In genomic region chr9:89113851-89114250, GRCh38 we compare ENCODE assay signal across 36 cellular contexts.
"Had no signal": no experiment of that assay in that cellular context is flagged by ENCODE, and none has a peak within 500 bp of the region (broad histone marks: within the 10 kb centered on the region; RNA-seq: fewer than 3 reads in every experiment).

No MANE protein-coding gene starts in this region.

- H3K36me3 ChIP-seq: MG63 had no signal

- H3K27me3 ChIP-seq: MG63 had no signal

- H3K9me3 ChIP-seq: MG63 had no signal

- H3K4me3 ChIP-seq: MG63 had no signal

- DNase-seq: Karpas-422, Kasumi-1, MG63, MM.1S, MV-4-11, NCI-H1048, NCI-H1092, NCI-H1092 treated with DMSO at 0.1 percent for 48 hours, NCI-H1105, NCI-H1105 treated with DMSO at 0.1 percent for 48 hours, NCI-H1417, NCI-H1417 treated with DMSO at 0.1 percent for 48 hours, NCI-H1436, NCI-H1436 treated with DMSO at 0.1 percent for 48 hours, NCI-H146, NCI-H1694, NCI-H1694 treated with DMSO at 0.1 percent for 48 hours, NCI-H187, NCI-H187 treated with DMSO at 0.1 percent for 48 hours, NCI-H1930, NCI-H2029, NCI-H2029 treated with DMSO at 0.1 percent for 48 hours, NCI-H2081, NCI-H2081 treated with DMSO at 0.1 percent for 48 hours, NCI-H2107, NCI-H2171, NCI-H2171 treated with DMSO at 0.1 percent for 48 hours, NCI-H2227 treated with DMSO at 0.1 percent for 48 hours, NCI-H226, NCI-H345, NCI-H446, NCI-H446 treated with DMSO at 0.1 percent for 48 hours, NCI-H510A, NCI-H510A treated with DMSO at 0.1 percent for 48 hours, NCI-H524, NCI-H524 treated with DMSO at 0.1 percent for 48 hours had no signal
